ENCODE assay signal across 9 cellular contexts in genomic region chr9:34654317-34655083, GRCh38. TPM values are rescaled to one million over a fixed set of nuclear protein-coding genes. Genes with fewer than 3 reads are reported as not detected.
DNase-seq lines count a peak whose midpoint lies in the region; ATAC-seq and TF ChIP-seq lines count a peak whose summit lies in the region.
"Had no signal": no experiment of that assay in that cellular context is flagged by ENCODE, and none has a peak within 500 bp of the region (broad histone marks: within the 10 kb centered on the region; RNA-seq: fewer than 3 reads in every experiment).

No MANE protein-coding gene starts in this region.

- no peak overlapping the region for H2AFZ ChIP-seq in Karpas-422 (ENCODE audit: low read length)

- no peaks in the 10 kb centered on the region for H3K79me2 ChIP-seq in Karpas-422 (ENCODE audit: low read length)

- H3K4me3 Mint-ChIP-seq in T-helper 17 cell: no peak overlapping the region
- H3K4me3 Mint-ChIP-seq: CD4-positive, alpha-beta T cell had no signal

- DNase-seq in AG09309 (ENCODE audit: low read depth): peak; percentile 47
- DNase-seq in T-helper 17 cell: no peak
- DNase-seq in left lobe of liver (ENCODE audit: low spot score): peak; percentile 70
- DNase-seq in Karpas-422: no peak
- DNase-seq in SJCRH30: no peak
- no peak for DNase-seq in COLO829 (ENCODE audit: low spot score)
- DNase-seq: CD4-positive, alpha-beta T cell; stimulated activated CD4-positive, alpha-beta T cell treated with anti-CD3 and anti-CD28 coated beads, Interleukin-2, amount 100 ng/mL, for 24 hours had no signal

- H3K4me1 ChIP-seq in Karpas-422 (ENCODE audit: low read length) (no peaks in the 10 kb centered on the region), SJCRH30 (peaks cover 3% of the 10 kb centered on the region; the same call in 1 of the 2 replicates)

- H3K36me3 Mint-ChIP-seq in T-helper 17 cell (ENCODE audit: low read depth): peaks cover 3% of the 10 kb centered on the region

- H3K27ac Mint-ChIP-seq in T-helper 17 cell: peak overlapping the region; percentile 67
- H3K27ac Mint-ChIP-seq: CD4-positive, alpha-beta T cell had no signal

- H3K27ac ChIP-seq in Karpas-422 (ENCODE audit: low read length) (no peak overlapping the region), SJCRH30 (no peak overlapping the region)

- ATAC-seq in T-helper 17 cell (no peak), left lobe of liver (peak; percentile 20)
- ATAC-seq: Panc1 had no signal

- H3K27me3 ChIP-seq in Karpas-422 (ENCODE audit: low read length): no peaks in the 10 kb centered on the region
- H3K27me3 ChIP-seq in SJCRH30: no peaks in the 10 kb centered on the region

- H3K9me2 ChIP-seq in Karpas-422 (replicated peaks; ENCODE audit: insufficient read depth, low read length): no peaks in the 10 kb centered on the region

- H3K27me3 Mint-ChIP-seq in T-helper 17 cell: no peaks in the 10 kb centered on the region
- H3K27me3 Mint-ChIP-seq: CD4-positive, alpha-beta T cell had no signal

- no peak for TF ChIP-seq CTCF in AG09309 (IDR thresholded peaks at IDR 0.05; ENCODE audit: control insufficient read depth, insufficient read depth, low read depth, low read length, missing control alignments)

- H3K4me3 ChIP-seq in AG09309 (ENCODE audit: control insufficient read depth, low read depth, low read length) (no peak overlapping the region), Karpas-422 (ENCODE audit: low read length) (no peak overlapping the region), SJCRH30 (no peak overlapping the region)

- H3K36me3 ChIP-seq in Karpas-422 (ENCODE audit: insufficient read depth, low read length) (no peaks in the 10 kb centered on the region), SJCRH30 (no peaks in the 10 kb centered on the region)

- no peak overlapping the region for H3K4me2 ChIP-seq in Karpas-422 (ENCODE audit: low read depth, low read length, poor library complexity, severe bottlenecking)

- peaks cover 30% of the 10 kb centered on the region for H3K4me1 Mint-ChIP-seq in T-helper 17 cell

- H3K9ac ChIP-seq in Karpas-422 (ENCODE audit: low read length): no peak overlapping the region

- H3K9me3 ChIP-seq in T-helper 17 cell (ENCODE audit: control insufficient read depth, low read length, poor library complexity, severe bottlenecking) (no peaks in the 10 kb centered on the region), Karpas-422 (ENCODE audit: low read length) (no peaks in the 10 kb centered on the region), SJCRH30 (replicated peaks) (no peaks in the 10 kb centered on the region)

- no peaks in the 10 kb centered on the region for H4K20me1 ChIP-seq in Karpas-422 (ENCODE audit: insufficient read depth, low read depth, low read length)

RNA-seq across cellular contexts. Expression of gene IL11RA, which starts 2.5 kb away (rescaled TPM):
- total RNA-seq in T-helper 17 cell (100 to 1,000 TPM; 168 to 195 TPM), left lobe of liver (26.5 TPM)
- 9.4 and 15.1 TPM in 2 replicates for total RNA-seq in Karpas-422 (2014; rRNA removed; shearing (Covaris generic); ENCODE audit: low replicate concordance)
- 3.2 TPM in 2 replicates for total RNA-seq in SJCRH30 (2014; rRNA removed; shearing (Covaris generic))

RNA-seq across cellular contexts. Expression of gene CCL27, which starts 8.0 kb away (rescaled TPM):
- total RNA-seq in T-helper 17 cell (not detected), left lobe of liver (not detected)
- 0.36 TPM in 1 of 2 replicates, not detected in the other for total RNA-seq in Karpas-422 (2014; rRNA removed; shearing (Covaris generic); ENCODE audit: low replicate concordance)
- 0.76 TPM in 1 of 2 replicates, not detected in the other for total RNA-seq in SJCRH30 (2014; rRNA removed; shearing (Covaris generic))
- total RNA-seq: CD4-positive, alpha-beta T cell had no signal

RNA-seq across cellular contexts. Expression of gene GALT, which starts 8.0 kb away (rescaled TPM):
- 100 to 1,000 TPM; 155 to 208 TPM for total RNA-seq in T-helper 17 cell
- 123 TPM for total RNA-seq in left lobe of liver
- total RNA-seq in Karpas-422 (2014; rRNA removed; shearing (Covaris generic); ENCODE audit: low replicate concordance): 45.4 and 66.2 TPM in 2 replicates
- 16.4 and 18.9 TPM in 2 replicates for total RNA-seq in SJCRH30 (2014; rRNA removed; shearing (Covaris generic))

RNA-seq across cellular contexts. Expression of gene SIGMAR1, which starts 16.9 kb away (rescaled TPM):
- total RNA-seq in T-helper 17 cell: 10 to 100 TPM; 30.2 to 39.4 TPM
- total RNA-seq in left lobe of liver: 139 TPM
- total RNA-seq in Karpas-422 (2014; rRNA removed; shearing (Covaris generic); ENCODE audit: low replicate concordance): 78.2 and 120 TPM in 2 replicates
- total RNA-seq in SJCRH30 (2014; rRNA removed; shearing (Covaris generic)): 77.1 and 85.3 TPM in 2 replicates

RNA-seq across cellular contexts. Expression of gene ARID3C, which starts 25.6 kb away (rescaled TPM):
- under 1 TPM in 1 of 2 donors, not detected in 1; 0.27 TPM for total RNA-seq in T-helper 17 cell
- total RNA-seq in left lobe of liver: 8.8 TPM
- 0.48 TPM in 1 of 2 replicates, not detected in the other for total RNA-seq in Karpas-422 (2014; rRNA removed; shearing (Covaris generic); ENCODE audit: low replicate concordance)
- 0.13 TPM in 1 of 2 replicates, not detected in the other for total RNA-seq in SJCRH30 (2014; rRNA removed; shearing (Covaris generic))

Comparison
In these comparisons a context has a peak if more than half of its experiments do, and no peak if none do; other contexts are left out.
1. DNase-seq: peak in AG09309 (single experiment) and left lobe of liver (single experiment); none in T-helper 17 cell (0 of 3), Karpas-422 (single experiment), SJCRH30 (0 of 2) and COLO829 (single experiment).